In genomic region chr7:30274641-30275040, GRCh38 we compare ENCODE assay signal across 21 cellular contexts. TPM values are rescaled to one million over a fixed set of nuclear protein-coding genes. Genes with fewer than 3 reads are reported as not detected.
DNase-seq lines count a peak whose midpoint lies in the region; ATAC-seq, FAIRE-seq and TF ChIP-seq lines count a peak whose summit lies in the region.
"Had no signal": no experiment of that assay in that cellular context is flagged by ENCODE, and none has a peak within 500 bp of the region (broad histone marks: within the 10 kb centered on the region; RNA-seq: fewer than 3 reads in every experiment).

No MANE protein-coding gene starts in this region.

- peaks cover 72% of the 10 kb centered on the region for H3K4me1 ChIP-seq in DOHH2 (ENCODE audit: control insufficient read depth, low read length)
- peaks cover 37% of the 10 kb centered on the region for H3K4me1 ChIP-seq in OCI-LY3 (ENCODE audit: low read length)
- peaks cover 5% of the 10 kb centered on the region; the same call in 1 of the 2 replicates for H3K4me1 ChIP-seq in GM12878 (ENCODE audit: control insufficient read depth, insufficient read depth, low read length)
- no peaks in the 10 kb centered on the region for H3K4me1 ChIP-seq in sigmoid colon
- H3K4me1 ChIP-seq: A549, BE2C had no signal

- no peak for ATAC-seq in GM12878
- ATAC-seq: A549, GM23338, HCT116 had no signal

- intact Hi-C loops in GM12878 (cut with micrococcal nuclease; ENCODE audit: unreplicated experiment) (loop anchor here (5.0 kb wide), 2 partner anchors 192 to 463 kb away; no protein-coding TSS in a partner anchor), sigmoid colon (cut with DNase I) (loop anchor here (2.0 kb wide), 2 partner anchors 138 to 290 kb away; no protein-coding TSS in a partner anchor)

- H3F3A ChIP-seq in DOHH2 (ENCODE audit: control insufficient read depth, insufficient read depth): peaks cover 18% of the 10 kb centered on the region

- no peak for TF ChIP-seq RAD21 in GM12878 (IDR thresholded peaks at IDR 0.05; ENCODE audit: insufficient read depth, low read depth, low read length)

- no peak for FAIRE-seq in GM12878 (lab: Jason Lieb, UNC)
- FAIRE-seq: A549, D721Med had no signal

- H3K27me3 ChIP-seq in DOHH2 (ENCODE audit: control insufficient read depth, low read length) (no peaks in the 10 kb centered on the region), OCI-LY3 (ENCODE audit: low read depth, low read length) (no peaks in the 10 kb centered on the region), GM12878 (replicated peaks in 1 of 2; ENCODE audit: control insufficient read depth in 2 of 2, insufficient read depth in 2 of 2, low read length in 1 of 2) (no peaks in the 10 kb centered on the region), sigmoid colon (no peaks in the 10 kb centered on the region)
- H3K27me3 ChIP-seq: BE2C; BLaER1 treated with 17β-estradiol and CSF1 and Interleukin-3, amounts not matched to agents 10 nM and 100 nM had no signal

- no peaks in the 10 kb centered on the region for H4K20me1 ChIP-seq in DOHH2 (ENCODE audit: control insufficient read depth, insufficient read depth, low read depth, low read length)
- H4K20me1 ChIP-seq in OCI-LY3 (ENCODE audit: insufficient read depth, low read length): no peaks in the 10 kb centered on the region
- no peaks in the 10 kb centered on the region for H4K20me1 ChIP-seq in GM12878 (ENCODE audit: control insufficient read depth, insufficient read depth)
- H4K20me1 ChIP-seq: BLaER1 treated with 17β-estradiol and CSF1 and Interleukin-3, amounts not matched to agents 10 nM and 100 nM had no signal

- H3K36me3 ChIP-seq in DOHH2 (ENCODE audit: control insufficient read depth, low read length): no peaks in the 10 kb centered on the region; the same call in 1 of the 2 replicates
- no peaks in the 10 kb centered on the region for H3K36me3 ChIP-seq in OCI-LY3 (replicated peaks; ENCODE audit: low read depth, low read length)
- no peaks in the 10 kb centered on the region for H3K36me3 ChIP-seq in GM12878 (ENCODE audit: control insufficient read depth in 2 of 2, insufficient read depth in 2 of 2, low read length in 1 of 2)
- H3K36me3 ChIP-seq in sigmoid colon: no peaks in the 10 kb centered on the region
- H3K36me3 ChIP-seq: BE2C; BLaER1 treated with 17β-estradiol and CSF1 and Interleukin-3, amounts not matched to agents 10 nM and 100 nM had no signal

- TF ChIP-seq POLR2A in GM12878 (IDR thresholded peaks at IDR 0.05; ENCODE audit: low read depth, low read length) (no peak), sigmoid colon (IDR thresholded peaks at IDR 0.05) (no peak)

- H3K9me3 ChIP-seq in DOHH2 (ENCODE audit: control insufficient read depth, insufficient read depth, low read length) (no peaks in the 10 kb centered on the region), OCI-LY3 (ENCODE audit: insufficient read depth, low read length) (no peaks in the 10 kb centered on the region), GM12878 (replicated peaks; ENCODE audit: control insufficient read depth, insufficient read depth, low read length) (no peaks in the 10 kb centered on the region), sigmoid colon (no peaks in the 10 kb centered on the region)
- H3K9me3 ChIP-seq: A549; BE2C; BLaER1 treated with 17β-estradiol and CSF1 and Interleukin-3, amounts not matched to agents 10 nM and 100 nM had no signal

- H3K79me2 ChIP-seq in DOHH2 (ENCODE audit: control insufficient read depth, low read length) (no peaks in the 10 kb centered on the region), OCI-LY3 (ENCODE audit: low read length) (no peaks in the 10 kb centered on the region), GM12878 (ENCODE audit: control insufficient read depth, insufficient read depth, low read length) (no peaks in the 10 kb centered on the region)

- DNase-seq in NAMALWA (ENCODE audit: low spot score) (peak; percentile 45), GM12878 (ENCODE audit: low read depth, low spot score) (no peak), sigmoid colon (no peak)
- no peak for DNase-seq in stimulated activated CD4-positive, alpha-beta T cell treated with anti-CD3 and anti-CD28 coated beads, Interleukin-12 subunit alpha, Interleukin-12 subunit beta, amount 100 ng/mL, for 4 hours
- no peak for DNase-seq in stimulated activated CD4-positive, alpha-beta T cell treated with anti-CD3 and anti-CD28 coated beads, Interleukin-2, amount 100 ng/mL, for 24 hours
- DNase-seq: ACHN; AML-193; BE2C; CD4-positive, alpha-beta T cell; CD8-positive, alpha-beta memory T cell; DMS 273 treated with DMSO at 0.1 percent for 48 hours; DMS79; H9 had no signal

- RAD21 ChIA-PET in GM12878 (lab: Charles Lee; ENCODE audit: unreplicated experiment): interaction anchor here (0.8 to 8.1 kb wide), 20 partner anchors 9 to 289 kb away, joined by 3 to 108 read pairs (median 4); no protein-coding TSS in a partner anchor

- POLR2A ChIA-PET in GM12878 (lab: Charles Lee): interaction anchor here (0.6 to 1.5 kb wide), 3 partner anchors 9 to 111 kb away, joined by 3 to 4 read pairs (median 4); no protein-coding TSS in a partner anchor

- H3K27ac ChIP-seq in DOHH2 (ENCODE audit: low read depth, low read length): peak overlapping the region; percentile 81
- H3K27ac ChIP-seq in OCI-LY3 (ENCODE audit: low read length): no peak overlapping the region
- H3K27ac ChIP-seq in GM12878 (ENCODE audit: control insufficient read depth, insufficient read depth): no peak overlapping the region
- H3K27ac ChIP-seq in sigmoid colon: no peak overlapping the region
- H3K27ac ChIP-seq: 22Rv1; A549; BLaER1 treated with 17β-estradiol and CSF1 and Interleukin-3, amounts not matched to agents 10 nM and 100 nM had no signal

- 48% methylated on average over 3 of the region's 3 CpGs for WGBS in GM12878 (ENCODE audit: insufficient coverage, insufficient replicate concordance, low lambda C conversion rate, missing lambda C conversion rate)
- 85 to 92% methylated on average over 3 of the region's 3 CpGs for WGBS in sigmoid colon, 2 donors

- H3K9me2 ChIP-seq in DOHH2 (replicated peaks; ENCODE audit: control insufficient read depth, low read length): no peaks in the 10 kb centered on the region

- SMC1A ChIA-PET in GM12878 (lab: Charles Lee; ENCODE audit: uncharacterized antibody, unreplicated experiment): interaction anchor here (0.8 to 12.0 kb wide), 31 partner anchors 8 to 465 kb away, joined by 3 to 202 read pairs (median 4); no protein-coding TSS in a partner anchor

- CTCF ChIA-PET in GM12878 (lab: Yijun Ruan, JAX): interaction anchor here (0.9 to 13.0 kb wide), 32 partner anchors 9 to 465 kb away, joined by 3 to 182 read pairs (median 6); no protein-coding TSS in a partner anchor

- H2AFZ ChIP-seq in OCI-LY3 (ENCODE audit: low read depth, low read length): no peak overlapping the region
- 0 out of 2 replicates have a peak overlapping the region, but pooled peaks have one; percentile 18 for H2AFZ ChIP-seq in GM12878 (ENCODE audit: control insufficient read depth, low read depth, low read length)
- H2AFZ ChIP-seq: GM23338 had no signal

- TF ChIP-seq CTCF in DOHH2 (IDR thresholded peaks at IDR 0.05; ENCODE audit: low read depth, low read length, poor library complexity, severe bottlenecking) (no peak), OCI-LY3 (IDR thresholded peaks at IDR 0.05; ENCODE audit: low read depth, low read length) (no peak), GM12878 (IDR thresholded peaks at IDR 0.05 in 2 of 3, conservative IDR thresholded peaks at IDR 0.05 in 1 of 3; ENCODE audit: control insufficient read depth in 2 of 3, extremely low read depth in 1 of 3, insufficient read depth in 1 of 3, low read depth in 3 of 3, low read length in 3 of 3) (no peak), sigmoid colon (IDR thresholded peaks at IDR 0.05) (no peak)

- in situ Hi-C loops in GM12878 (cut with MboI): loop anchor here (5.0 kb wide), 1 partner anchor 138 kb away; no protein-coding TSS in a partner anchor

- H3K9ac ChIP-seq in OCI-LY3 (ENCODE audit: low read length): 0 out of 2 replicates have a peak overlapping the region, but pooled peaks have one; percentile 20
- no peak overlapping the region for H3K9ac ChIP-seq in GM12878 (ENCODE audit: control insufficient read depth, insufficient read depth, low read length)
- H3K9ac ChIP-seq: BLaER1 treated with 17β-estradiol and CSF1 and Interleukin-3, amounts not matched to agents 10 nM and 100 nM had no signal

- TF ChIP-seq EP300 in GM12878 (IDR thresholded peaks at IDR 0.05; ENCODE audit: borderline replicate concordance in 1 of 2, control insufficient read depth in 1 of 2, low read depth in 2 of 2, low read length in 2 of 2) (no peak; a peak in 1 of 4 replicates), sigmoid colon (IDR thresholded peaks at IDR 0.05) (no peak)

- BruUV-seq in GM12878 (replicated peaks; lab: Mats Ljungman, UMichigan): no TSS peak

- H3K4me3 ChIP-seq in DOHH2 (ENCODE audit: low read length): peak overlapping the region; percentile 54
- H3K4me3 ChIP-seq in OCI-LY3 (ENCODE audit: low read length): no peak overlapping the region
- no peak overlapping the region for H3K4me3 ChIP-seq in GM12878
- no peak overlapping the region for H3K4me3 ChIP-seq in sigmoid colon
- H3K4me3 ChIP-seq: A549; BLaER1 treated with 17β-estradiol and CSF1 and Interleukin-3, amounts not matched to agents 10 nM and 100 nM; GM23338 had no signal

- H3K4me2 ChIP-seq in DOHH2 (ENCODE audit: low read length) (peak overlapping the region; percentile 71), OCI-LY3 (ENCODE audit: low read length) (peak overlapping the region; percentile 3; the same call in 1 of the 2 replicates), GM12878 (ENCODE audit: control insufficient read depth, insufficient read depth) (no peak overlapping the region)
- H3K4me2 ChIP-seq: A549; BLaER1 treated with 17β-estradiol and CSF1 and Interleukin-3, amounts not matched to agents 10 nM and 100 nM; GM23338 had no signal

TF ChIP-seq in GM12878, 131 proteins besides CTCF, POLR2A, EP300 and RAD21 (continues in another document):
- no peak for TF ChIP-seq MTA3 (IDR thresholded peaks at IDR 0.05; ENCODE audit: borderline replicate concordance, low read length)

RNA-seq across cellular contexts. Expression of gene ZNRF2, which starts 9.8 kb away (rescaled TPM):
- total RNA-seq in GM12878 (2013; cell fraction: nucleolus; rRNA removed): 35.6 and 39.6 TPM in 2 replicates
- total RNA-seq in GM12878 (2014; rRNA removed) (20.1 and 20.4 TPM in 2 replicates), GM12878 (2014; rRNA removed; fragmentation: Illumina TruSeq; extraction: Trizol) (10.2 and 11.8 TPM in 2 replicates), GM12878 (2021) (16.1 and 16.8 TPM in 2 replicates), sigmoid colon (10 to 100 TPM; 17.2 to 33.8 (median 23.2) TPM)
- 2.0 TPM for polyA plus RNA-seq in GM12878 (2011; ENCODE audit: low read depth)
- polyA plus RNA-seq in GM12878 (2011; rRNA removed) (9.3 and 15.3 TPM in 2 replicates), GM12878 (2014; fragmentation: Illumina TruSeq; extraction: Trizol) (10.5 and 12.9 TPM in 2 replicates), GM12878 (2014; fragmentation: Nextera tagmentation; extraction: Ambion mirVana) (1 to 10 TPM; 3.1 to 4.0 TPM), GM12878 (2014; rRNA removed) (9.6 and 9.7 TPM in 2 replicates), GM12878 (2016; fragmentation: Nextera tagmentation; extraction: Ambion mirVana) (1 to 10 TPM; 1.2 to 1.6 TPM), sigmoid colon (10 to 100 TPM; 14.4 to 27.3 (median 22.2) TPM)
- 3.2 and 3.8 TPM in 2 replicates for polyA plus RNA-seq in GM12878 (2011; cell fraction: cytosol; rRNA removed)
- polyA plus RNA-seq in GM12878 (2011; cell fraction: nucleus; rRNA removed): 4.7 and 4.9 TPM in 2 replicates
- polyA plus RNA-seq in GM12878 (2012): 5.0 and 5.9 TPM in 2 replicates
- polyA minus RNA-seq in GM12878 (2011; rRNA and poly(A)+ RNA removed): 5.7 and 8.9 TPM in 2 replicates
- polyA minus RNA-seq in GM12878 (2011; cell fraction: cytosol; rRNA and poly(A)+ RNA removed): 4.8 and 4.9 TPM in 2 replicates
- polyA minus RNA-seq in GM12878 (2011; cell fraction: nucleus; rRNA and poly(A)+ RNA removed): 19.3 and 41.0 TPM in 2 replicates
